Comparison of ENCODE assay signal across 13 cellular contexts in genomic region chr9:29514336-29514735, GRCh38.
DNase-seq lines count a peak whose midpoint lies in the region; ATAC-seq, FAIRE-seq and TF ChIP-seq lines count a peak whose summit lies in the region.
"Had no signal": no experiment of that assay in that cellular context is flagged by ENCODE, and none has a peak within 500 bp of the region (broad histone marks: within the 10 kb centered on the region; RNA-seq: fewer than 3 reads in every experiment).

No MANE protein-coding gene starts in this region.

- no peak for ATAC-seq in HG03097 (IDR thresholded peaks at IDR 0.05; ENCODE audit: low FRiP score, unreplicated experiment)
- no peak for ATAC-seq in stimulated activated naive CD8-positive, alpha-beta T cell treated with anti-CD3 and anti-CD28 coated beads, Interleukin-15, Interleukin-2, amounts not matched to agents 100 U/mL and 50 U/mL, for 24 hours
- ATAC-seq: gastrocnemius medialis had no signal

- peak overlapping the region; percentile 58 for H4K91ac ChIP-seq in H1 (replicated peaks; ENCODE audit: insufficient read length, low read length)

- H3K18ac ChIP-seq in H1 (ENCODE audit: extremely low read depth, low read length), result peak overlapping the region; percentile 0; the same call in 1 of the 2 replicates

- TF ChIP-seq POLR2A in H1 (IDR thresholded peaks at IDR 0.05; ENCODE audit: control extremely low read depth in 1 of 2, low read depth in 2 of 2, low read length in 2 of 2), result no peak

- no peak overlapping the region for H3K56ac ChIP-seq in H1 (replicated peaks; ENCODE audit: insufficient read length, low read depth, low read length)

- H3K23me2 ChIP-seq in H1 (ENCODE audit: low read depth, low read length), result 0 out of 2 replicates have a peak, but pooled peaks cover 5% of the 10 kb centered on the region

- no peak overlapping the region for H3K27ac ChIP-seq in H1 (ENCODE audit: low read depth, low read length)
- no peak overlapping the region for H3K27ac ChIP-seq in CD4-positive, alpha-beta memory T cell (ENCODE audit: low read depth, low read length)
- H3K27ac ChIP-seq: BLaER1, gastrocnemius medialis had no signal

- H4K20me1 ChIP-seq in H1 (replicated peaks in 1 of 2; ENCODE audit: control insufficient read depth in 1 of 2, insufficient read depth in 2 of 2, low read length in 2 of 2), result no peaks in the 10 kb centered on the region
- H4K20me1 ChIP-seq: BLaER1 had no signal

- H3K4me3 Mint-ChIP-seq in CD4-positive, alpha-beta memory T cell, result no peak overlapping the region
- H3K4me3 Mint-ChIP-seq: activated B cell treated with CpG ODN at 0.5 μM for 24 hours; central memory CD8-positive, alpha-beta T cell had no signal

- peaks cover 4 to 11% (median 9%) of the 10 kb centered on the region in 4 experiments; a peak in 5 of 7 replicates for H3K4me1 ChIP-seq in H1 (replicated peaks in 1 of 4; ENCODE audit: control insufficient read depth in 3 of 4, insufficient read depth in 4 of 4, low read length in 3 of 4)
- no peaks in the 10 kb centered on the region for H3K4me1 ChIP-seq in CD4-positive, alpha-beta memory T cell (ENCODE audit: insufficient read depth, low read length)
- H3K4me1 ChIP-seq: BLaER1, gastrocnemius medialis had no signal

- peak overlapping the region; percentile 24 for H2BK120ac ChIP-seq in H1 (replicated peaks; ENCODE audit: low read depth, low read length)

- TF ChIP-seq CTCF in H1 (IDR thresholded peaks at IDR 0.05; ENCODE audit: control extremely low read depth in 1 of 3, insufficient read depth in 1 of 3, low read depth in 1 of 3, low read length in 3 of 3), result no peak

- no peaks in the 10 kb centered on the region for H3K27me3 Mint-ChIP-seq in CD4-positive, alpha-beta memory T cell
- H3K27me3 Mint-ChIP-seq: activated B cell treated with CpG ODN at 0.5 μM for 24 hours; central memory CD8-positive, alpha-beta T cell had no signal

- no peak overlapping the region for H3K14ac ChIP-seq in H1 (ENCODE audit: insufficient read length)

- no peaks in the 10 kb centered on the region for H3K79me1 ChIP-seq in H1 (ENCODE audit: low read depth, low read length)

- peak overlapping the region in 1 of 4 experiments; percentile 20; a peak in 1 of 8 replicates for H3K4me3 ChIP-seq in H1 (ENCODE audit: extremely low read depth in 1 of 4, insufficient read depth in 2 of 4, low read depth in 3 of 4, low read length in 4 of 4)
- no peak overlapping the region for H3K4me3 ChIP-seq in CD4-positive, alpha-beta memory T cell (ENCODE audit: low read length in 2 of 2)
- H3K4me3 ChIP-seq: BLaER1, gastrocnemius medialis had no signal

- CTCF ChIA-PET in H1 (lab: Charles Lee; ENCODE audit: partially characterized antibody), result no interaction called here
- CTCF ChIA-PET in CD4-positive, alpha-beta memory T cell (lab: Charles Lee; ENCODE audit: partially characterized antibody), result no interaction called here

- no peak for TF ChIP-seq RAD21 in H1 (IDR thresholded peaks at IDR 0.05 in 1 of 2, conservative IDR thresholded peaks at IDR 0.05 in 1 of 2; ENCODE audit: low read depth in 2 of 2, low read length in 2 of 2)

- POLR2A ChIA-PET in H1 (lab: Charles Lee; ENCODE audit: partially characterized antibody), result no interaction called here
- POLR2A ChIA-PET in CD4-positive, alpha-beta memory T cell (lab: Charles Lee; ENCODE audit: partially characterized antibody), result no interaction called here

- DNase-seq in DMS153 treated with DMSO at 0.1 percent for 48 hours (lab: John Stamatoyannopoulos, UW; ENCODE audit: unreplicated experiment) (peak; percentile 14), NCI-H146 (lab: John Stamatoyannopoulos, UW) (peak; percentile 85), H1 (ENCODE audit: low read depth in 1 of 2, low spot score in 2 of 2) (peak in 1 of 2 experiments; percentile 61), myocyte (ENCODE audit: low read depth) (peak; percentile 4), NCI-H1930 (lab: John Stamatoyannopoulos, UW) (no peak)
- DNase-seq in CD4-positive, alpha-beta memory T cell, result no peak
- DNase-seq in stimulated activated naive CD8-positive, alpha-beta T cell treated with anti-CD3 and anti-CD28 coated beads, Interleukin-15, Interleukin-2, amounts not matched to agents 100 U/mL and 50 U/mL, for 24 hours, result no peak
- DNase-seq: activated B cell treated with CpG ODN at 0.5 μM for 24 hours, gastrocnemius medialis, NCI-H1105 treated with DMSO at 0.1 percent for 48 hours had no signal

- no peak overlapping the region for H2BK20ac ChIP-seq in H1 (ENCODE audit: low read length)

- H3K9me3 Mint-ChIP-seq in CD4-positive, alpha-beta memory T cell, result peaks cover 0 to 7% (median 3%) of the 10 kb centered on the region in 8 donors

- no peak overlapping the region for H3K23ac ChIP-seq in H1 (ENCODE audit: insufficient read length)

- no peak for TF ChIP-seq EP300 in H1 (IDR thresholded peaks at IDR 0.05; ENCODE audit: borderline replicate concordance in 1 of 2, low read depth in 2 of 2, low read length in 2 of 2)

- peaks cover 0 to 4% (median 0%) of the 10 kb centered on the region in 4 experiments; a peak in 2 of 8 replicates for H3K36me3 ChIP-seq in H1 (ENCODE audit: control insufficient read depth in 2 of 4, insufficient read depth in 4 of 4, low read length in 3 of 4)
- no peaks in the 10 kb centered on the region for H3K36me3 ChIP-seq in CD4-positive, alpha-beta memory T cell (ENCODE audit: insufficient read depth, low read length)
- H3K36me3 ChIP-seq: BLaER1, gastrocnemius medialis had no signal

- H2AK5ac ChIP-seq in H1 (ENCODE audit: low read depth, low read length), result no peak overlapping the region

- H3K4me1 Mint-ChIP-seq in CD4-positive, alpha-beta memory T cell, result no peaks in the 10 kb centered on the region
- H3K4me1 Mint-ChIP-seq: activated B cell treated with CpG ODN at 0.5 μM for 24 hours; central memory CD8-positive, alpha-beta T cell had no signal

- no peaks in the 10 kb centered on the region for H3K27me3 ChIP-seq in H1 (replicated peaks in 1 of 4; ENCODE audit: control insufficient read depth in 3 of 4, extremely low read depth in 1 of 4, insufficient read depth in 3 of 4, low read length in 3 of 4)
- H3K27me3 ChIP-seq in CD4-positive, alpha-beta memory T cell (ENCODE audit: insufficient read depth, low read length), result no peaks in the 10 kb centered on the region
- H3K27me3 ChIP-seq: BLaER1, gastrocnemius medialis had no signal

- WGBS in H1 (ENCODE audit: extremely low coverage in 1 of 2, insufficient coverage in 1 of 2, insufficient read length in 1 of 2, insufficient replicate concordance in 2 of 2, low coverage in 1 of 2, low lambda C conversion rate in 2 of 2, missing lambda C conversion rate in 1 of 2), 2 experiments, result 74% methylated on average over 11 of the region's 11 CpGs; no CpG with 5 or more reads in 1 of the 2 experiments

- H3K9me3 ChIP-seq in H1 (ENCODE audit: insufficient read depth in 2 of 2, low read depth in 1 of 2, low read length in 1 of 2), result peaks cover 16 to 20% of the 10 kb centered on the region in 2 experiments
- H3K9me3 ChIP-seq in CD4-positive, alpha-beta memory T cell (ENCODE audit: control insufficient read depth in 1 of 2, low read length in 2 of 2), result no peaks in the 10 kb centered on the region
- H3K9me3 ChIP-seq: BLaER1, gastrocnemius medialis had no signal

- no peak overlapping the region for H4K5ac ChIP-seq in H1 (ENCODE audit: insufficient read length, low read depth, low read length)

- no peak overlapping the region; the same call in 1 of the 2 replicates for H2BK12ac ChIP-seq in H1 (ENCODE audit: low read depth, low read length)

- no peak overlapping the region for H4K8ac ChIP-seq in H1 (ENCODE audit: extremely low read depth, insufficient read depth, low read length)

- intact Hi-C loops in CD4-positive, alpha-beta memory T cell (cut with micrococcal nuclease), result no loop called here

- peak overlapping the region; percentile 94 for H2AFZ ChIP-seq in H1 (ENCODE audit: low read length)

- no peak overlapping the region; the same call in 1 of the 2 replicates for H2BK15ac ChIP-seq in H1 (ENCODE audit: low read length)

- no peak overlapping the region for H3K4ac ChIP-seq in H1 (replicated peaks; ENCODE audit: insufficient read length, low read depth, low read length)

- H3K36me3 Mint-ChIP-seq in CD4-positive, alpha-beta memory T cell, result no peaks in the 10 kb centered on the region

- FAIRE-seq in H1 (lab: Jason Lieb, UNC), result no peak

- H3K79me2 ChIP-seq in H1 (ENCODE audit: control insufficient read depth in 1 of 2, insufficient read depth in 2 of 2, low read length in 2 of 2), result no peaks in the 10 kb centered on the region

- H3K9ac ChIP-seq in H1 (replicated peaks in 1 of 4; ENCODE audit: extremely low read depth in 1 of 4, low read depth in 3 of 4, low read length in 3 of 4), result no peak overlapping the region
- H3K9ac ChIP-seq: BLaER1 had no signal

- H2BK5ac ChIP-seq in H1 (ENCODE audit: low read depth, low read length), result peak overlapping the region; percentile 36; the same call in 1 of the 2 replicates

- no peak overlapping the region for H3K27ac Mint-ChIP-seq in CD4-positive, alpha-beta memory T cell
- H3K27ac Mint-ChIP-seq: activated B cell treated with CpG ODN at 0.5 μM for 24 hours had no signal

- peak overlapping the region in 1 of 2 experiments; percentile 64; a peak in 2 of 4 replicates for H3K4me2 ChIP-seq in H1 (ENCODE audit: insufficient read depth in 1 of 2, low read depth in 2 of 2, low read length in 2 of 2)
- H3K4me2 ChIP-seq: BLaER1 had no signal

TF ChIP-seq in H1, 55 proteins besides CTCF, POLR2A, EP300 and RAD21 (continues in another document):
- peak; percentile 75 for TF ChIP-seq E2F6 (IDR thresholded peaks at IDR 0.05)
- no peak for TF ChIP-seq SP2 (IDR thresholded peaks at IDR 0.05; ENCODE audit: low read length)
- no peak for TF ChIP-seq NANOG (IDR thresholded peaks at IDR 0.05; ENCODE audit: insufficient read depth, low read depth, low read length, poor library complexity, severe bottlenecking)
- TF ChIP-seq SIN3A (conservative IDR thresholded peaks at IDR 0.05 in 1 of 2, IDR thresholded peaks at IDR 0.05 in 1 of 2; ENCODE audit: low read depth in 1 of 2, low read length in 2 of 2), result no peak
- no peak for TF ChIP-seq CTBP2 (IDR thresholded peaks at IDR 0.05; ENCODE audit: borderline replicate concordance, insufficient read depth, insufficient read length, low read length)
- no peak for TF ChIP-seq KDM5A (IDR thresholded peaks at IDR 0.05; ENCODE audit: low read length)
- no peak for TF ChIP-seq TAF1 (IDR thresholded peaks at IDR 0.05; ENCODE audit: low read depth, low read length)
- TF ChIP-seq MAX (IDR thresholded peaks at IDR 0.05), result peak; percentile 58; the same call in 1 of the 2 replicates
- TF ChIP-seq RFX5 (IDR thresholded peaks at IDR 0.05; ENCODE audit: borderline replicate concordance, low read depth, low read length), result no peak
- TF ChIP-seq HDAC6 (IDR thresholded peaks at IDR 0.05; ENCODE audit: low read depth, low read length), result no peak

Comparison
In these comparisons a context has a peak if more than half of its experiments do, and no peak if none do; other contexts are left out.
1. DNase-seq: peak in DMS153 treated with DMSO at 0.1 percent for 48 hours (single experiment), NCI-H146 (single experiment) and myocyte (single experiment); none in CD4-positive, alpha-beta memory T cell (0 of 5), stimulated activated naive CD8-positive, alpha-beta T cell treated with anti-CD3 and anti-CD28 coated beads, Interleukin-15, Interleukin-2, amounts not matched to agents 100 U/mL and 50 U/mL, for 24 hours (single experiment) and NCI-H1930 (0 of 2).